ENCODE assay signal across 14 cellular contexts in the genomic region with DNA sequence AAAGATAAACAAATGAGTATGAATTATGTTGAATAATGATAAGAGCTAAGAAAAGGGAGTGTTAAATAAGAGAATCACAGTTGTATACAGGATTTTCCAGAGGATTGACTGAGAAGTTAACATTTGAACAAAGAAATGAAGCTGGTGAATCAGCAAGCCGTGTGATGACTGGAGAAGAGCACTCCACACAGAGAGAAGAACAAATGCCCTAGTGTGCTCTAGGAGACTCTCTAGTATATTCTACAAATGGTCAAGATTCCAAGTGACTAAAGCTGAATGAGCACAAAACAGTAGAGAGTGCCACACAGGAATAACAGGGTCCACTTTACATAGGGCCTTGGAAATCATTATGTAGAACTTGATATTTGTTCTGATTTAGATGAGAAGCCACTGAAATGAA.
"Had no signal": no experiment of that assay in that cellular context is flagged by ENCODE, and none has a peak within 500 bp of the region (broad histone marks: within the 10 kb centered on the region; RNA-seq: fewer than 3 reads in every experiment).

No MANE protein-coding gene starts in this region.

- ATAC-seq: activated CD4-positive, CD25-positive, alpha-beta regulatory T cell treated with anti-CD3 and anti-CD28 coated beads, Interleukin-2, amount 50 U/mL, for 24 hours; foreskin keratinocyte; left cardiac atrium; lower lobe of right lung had no signal

- DNase-seq: activated CD4-positive, alpha-beta T cell treated with anti-CD3 and anti-CD28 coated beads, Interleukin-2, amount 50 U/mL, for 1 hour; activated naive CD4-positive, alpha-beta T cell; activated naive CD8-positive, alpha-beta T cell treated with anti-CD3 and anti-CD28 coated beads, Interleukin-2, amount 10 ng/mL, durations not matched to agents 7 days and 5 days; brain microvascular endothelial cell; cortex of kidney; effector CD8-positive, alpha-beta T cell; immature natural killer cell; left cardiac atrium; lower lobe of right lung; stimulated activated CD4-positive, alpha-beta T cell treated with anti-CD3 and anti-CD28 coated beads, Interleukin-15, amount 100 ng/mL, for 24 hours; stimulated activated CD4-positive, alpha-beta T cell treated with anti-CD3 and anti-CD28 coated beads, Interleukin-4, amount 100 ng/mL, for 1 hour; SW 1271 had no signal
